ENCODE assay signal across 8 cellular contexts in genomic region chr11:95924414-95924760, GRCh38. TPM values are rescaled to one million over a fixed set of nuclear protein-coding genes. Genes with fewer than 3 reads are reported as not detected.
DNase-seq lines count a peak whose midpoint lies in the region; ATAC-seq and TF ChIP-seq lines count a peak whose summit lies in the region.

No MANE protein-coding gene starts in this region.

- CTCF ChIA-PET in CD8-positive, alpha-beta T cell (lab: Charles Lee): no interaction called here

- peaks cover 42% of the 10 kb centered on the region for H3K79me2 ChIP-seq in fibroblast of lung (ENCODE audit: control insufficient read depth, insufficient read depth, low read length)

- POLR2A ChIA-PET in CD8-positive, alpha-beta T cell (lab: Charles Lee): no interaction called here

- peak overlapping the region; percentile 94 for H3K9ac ChIP-seq in fibroblast of lung (ENCODE audit: insufficient read depth, low read length)

- peak overlapping the region; percentile 89 for H3K4me3 Mint-ChIP-seq in CD8-positive, alpha-beta T cell

- peaks cover 35% of the 10 kb centered on the region for H3K4me1 Mint-ChIP-seq in CD8-positive, alpha-beta T cell (ENCODE audit: low read depth)

- no peak for DNase-seq in CD8-positive, alpha-beta T cell
- DNase-seq in HFF-Myc (ENCODE audit: extremely low read depth, low read depth) (no peak), fibroblast of lung (ENCODE audit: low read depth in 2 of 2) (peak in 1 of 2 donors; percentile 73), omental fat pad (ENCODE audit: low spot score) (no peak), mesenteric fat pad (ENCODE audit: low spot score) (no peak), globus pallidus (ENCODE audit: low spot score) (no peak)
- DNase-seq in activated CD4-positive, alpha-beta T cell treated with anti-CD3 and anti-CD28 coated beads, Interleukin-2, amount 50 U/mL, for 48 hours: no peak

- TF ChIP-seq CTCF in CD8-positive, alpha-beta T cell (IDR thresholded peaks at IDR 0.05): no peak
- TF ChIP-seq CTCF in HFF-Myc (IDR thresholded peaks at IDR 0.05; ENCODE audit: low read depth, low read length, missing control alignments) (no peak), fibroblast of lung (conservative IDR thresholded peaks at IDR 0.05 in 1 of 2, IDR thresholded peaks at IDR 0.05 in 1 of 2; ENCODE audit: low read depth in 1 of 2, low read length in 2 of 2) (no peak), omental fat pad (IDR thresholded peaks at IDR 0.05) (no peak)

- H3K27me3 ChIP-seq in CD8-positive, alpha-beta T cell (ENCODE audit: insufficient read depth, low read length): no peaks in the 10 kb centered on the region
- no peaks in the 10 kb centered on the region for H3K27me3 ChIP-seq in fibroblast of lung (ENCODE audit: control insufficient read depth, insufficient read depth, low read length)

- peak overlapping the region; percentile 62 for H3K27ac ChIP-seq in CD8-positive, alpha-beta T cell (ENCODE audit: low read depth, low read length)
- peak overlapping the region; percentile 91 for H3K27ac ChIP-seq in fibroblast of lung (ENCODE audit: insufficient read depth, low read length)

- H3K9me3 ChIP-seq in CD8-positive, alpha-beta T cell (ENCODE audit: low read length): no peaks in the 10 kb centered on the region
- H3K9me3 ChIP-seq in fibroblast of lung (ENCODE audit: control insufficient read depth, insufficient read depth, low read depth, low read length): no peaks in the 10 kb centered on the region

- ATAC-seq in CD8-positive, alpha-beta T cell: no peak
- ATAC-seq in SK-N-SH treated with all-trans-retinoic acid at 6 μM for 48 hours (peak; percentile 61), omental fat pad (ENCODE audit: low FRiP score) (peak; percentile 13)

- H3K4me3 ChIP-seq in CD8-positive, alpha-beta T cell (ENCODE audit: low read depth, low read length): peak overlapping the region; percentile 87
- H3K4me3 ChIP-seq in HFF-Myc (replicated peaks; ENCODE audit: low read depth, low read length): peak overlapping the region; percentile 97
- H3K4me3 ChIP-seq in fibroblast of lung (replicated peaks in 1 of 4; ENCODE audit: control extremely low read depth in 1 of 4, insufficient read depth in 1 of 4, low read depth in 3 of 4, low read length in 4 of 4): peak overlapping the region; percentile 85 to 98 (median 91)

- H3K4me1 ChIP-seq in CD8-positive, alpha-beta T cell (ENCODE audit: insufficient read depth, low read length): peaks cover 3% of the 10 kb centered on the region
- H3K4me1 ChIP-seq in fibroblast of lung (ENCODE audit: control insufficient read depth, extremely low read depth, insufficient read depth, low read length): peaks cover 4% of the 10 kb centered on the region

- H3K36me3 ChIP-seq in CD8-positive, alpha-beta T cell (ENCODE audit: insufficient read depth, low read length): no peaks in the 10 kb centered on the region
- H3K36me3 ChIP-seq in fibroblast of lung (ENCODE audit: control insufficient read depth, insufficient read depth, low read length): no peaks in the 10 kb centered on the region

- intact Hi-C loops in CD8-positive, alpha-beta T cell (cut with DNase I, micrococcal nuclease): loop anchor here in 1 of 2 experiments (2.0 kb wide), 1 partner anchor 464 kb away; the partner anchor contains the start of gene CCDC82

- peak overlapping the region; percentile 89 for H2AFZ ChIP-seq in fibroblast of lung (ENCODE audit: low read length)

- peaks cover 12% of the 10 kb centered on the region for H3K36me3 Mint-ChIP-seq in CD8-positive, alpha-beta T cell

- H3K27ac Mint-ChIP-seq in CD8-positive, alpha-beta T cell: peak overlapping the region; percentile 81

- H4K20me1 ChIP-seq in fibroblast of lung (ENCODE audit: control insufficient read depth, extremely low read depth, insufficient read depth, low read length): no peaks in the 10 kb centered on the region

- H3K9me3 Mint-ChIP-seq in CD8-positive, alpha-beta T cell: no peaks in the 10 kb centered on the region

- peaks cover 3% of the 10 kb centered on the region for H3K27me3 Mint-ChIP-seq in CD8-positive, alpha-beta T cell (ENCODE audit: low read depth)

- H3K4me2 ChIP-seq in fibroblast of lung (ENCODE audit: extremely low read depth, insufficient read depth, low read length): peak overlapping the region; percentile 77

TF ChIP-seq in SK-N-SH treated with all-trans-retinoic acid at 6 μM for 48 hours, 23 proteins besides CTCF, POLR2A, EP300 and RAD21 (continues in another document):
- TF ChIP-seq PATZ1 (CRISPR knock-in tag; IDR thresholded peaks at IDR 0.05; ENCODE audit: borderline replicate concordance) (no peak), ZFP3 (CRISPR knock-in tag; IDR thresholded peaks at IDR 0.05) (no peak), ZFP30 (CRISPR knock-in tag; IDR thresholded peaks at IDR 0.05) (no peak), ZNF565 (CRISPR knock-in tag; conservative IDR thresholded peaks at IDR 0.05; ENCODE audit: low read depth) (no peak), PPARA (CRISPR knock-in tag; IDR thresholded peaks at IDR 0.05; ENCODE audit: borderline replicate concordance) (no peak), ARNTL (CRISPR knock-in tag; IDR thresholded peaks at IDR 0.05; ENCODE audit: borderline replicate concordance, low read depth) (no peak), ESRRG (CRISPR knock-in tag; IDR thresholded peaks at IDR 0.05) (no peak), ISL1 (CRISPR knock-in tag; IDR thresholded peaks at IDR 0.05) (no peak), TCF4 (CRISPR knock-in tag; IDR thresholded peaks at IDR 0.05; ENCODE audit: borderline replicate concordance) (no peak), SNAI2 (CRISPR knock-in tag; IDR thresholded peaks at IDR 0.05) (no peak), TSHZ2 (CRISPR knock-in tag; IDR thresholded peaks at IDR 0.05) (no peak), ZNF70 (CRISPR knock-in tag; IDR thresholded peaks at IDR 0.05) (no peak), CREB5 (CRISPR knock-in tag; IDR thresholded peaks at IDR 0.05; ENCODE audit: low read depth) (no peak), BACH2 (CRISPR knock-in tag; IDR thresholded peaks at IDR 0.05; ENCODE audit: borderline replicate concordance) (no peak), OSR1 (CRISPR knock-in tag; IDR thresholded peaks at IDR 0.05) (no peak)

RNA-seq across cellular contexts. Expression of gene MTMR2, which starts 0.5 kb away (rescaled TPM):
- 10 to 100 TPM; 11.2 to 12.9 TPM for total RNA-seq in CD8-positive, alpha-beta T cell
- 25.4 and 29.2 TPM in 2 replicates for total RNA-seq in fibroblast of lung
- polyA plus RNA-seq in fibroblast of lung: 39.0 and 48.2 TPM in 2 replicates
- polyA plus RNA-seq in fibroblast of lung (2012): 33.9 and 36.6 TPM in 2 replicates
- polyA minus RNA-seq in fibroblast of lung (ENCODE audit: low replicate concordance): 10.4 and 11.9 TPM in 2 replicates
- total RNA-seq in omental fat pad: 10 to 100 TPM; 17.9 to 30.4 (median 23.5) TPM
- 32.4 TPM for total RNA-seq in mesenteric fat pad
